Comparison of ENCODE assay signal across 17 cellular contexts in the genomic region with DNA sequence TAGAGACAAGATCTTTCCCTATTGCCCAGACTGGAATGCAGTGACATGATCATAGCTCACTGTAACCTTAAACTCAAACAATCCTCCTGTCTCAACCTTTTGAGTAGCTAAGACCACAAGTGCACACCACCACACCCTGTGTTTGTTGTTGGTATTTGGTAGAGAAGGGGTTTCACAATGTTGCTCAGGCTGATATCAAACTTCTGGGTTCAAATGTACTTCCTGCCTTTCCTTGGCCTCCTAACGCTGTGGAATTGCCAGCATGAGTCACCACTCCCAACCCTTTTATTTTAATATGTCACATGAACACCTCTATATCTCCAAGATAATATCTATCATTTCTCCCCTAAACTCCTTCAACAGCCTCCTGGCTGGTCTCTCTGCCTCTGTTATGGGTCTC.
"Had no signal": no experiment of that assay in that cellular context is flagged by ENCODE, and none has a peak within 500 bp of the region (broad histone marks: within the 10 kb centered on the region; RNA-seq: fewer than 3 reads in every experiment).

No MANE protein-coding gene starts in this region.

- H3K4me3 Mint-ChIP-seq: activated naive CD4-positive, alpha-beta T cell treated with anti-CD3 and anti-CD28 coated beads, Interleukin-2, amount 50 U/mL, for 24 hours; memory B cell; nephron; stimulated activated memory B cell treated with anti-CD40 and anti-IgM and Interleukin-4, amounts not matched to agents 10 μg/mL and 1 μg/mL and 100 μg/mL, for 72 hours; T-helper 1 cell treated with Interleukin-12 subunit alpha and Interleukin-12 subunit beta and Interleukin-4 antibody, amounts not matched to agents 30 μg/mL and 1 μg/mL, for 36 hours had no signal

- H3K27me3 ChIP-seq: left lung, right lobe of liver, spleen, tibial nerve had no signal

- H3K4me3 ChIP-seq: left lung, prostate gland, right lobe of liver, spleen, tibial nerve had no signal

- H3K27me3 Mint-ChIP-seq: activated naive CD4-positive, alpha-beta T cell treated with anti-CD3 and anti-CD28 coated beads, Interleukin-2, amount 50 U/mL, for 24 hours; memory B cell; stimulated activated memory B cell treated with anti-CD40 and anti-IgM and Interleukin-4, amounts not matched to agents 10 μg/mL and 1 μg/mL and 100 μg/mL, for 72 hours had no signal

- ATAC-seq: left lung; right lobe of liver; SK-N-SH treated with all-trans-retinoic acid at 6 μM for 48 hours; stimulated activated memory B cell treated with anti-CD40 and anti-IgM and Interleukin-4, amounts not matched to agents 10 μg/mL and 1 μg/mL and 100 μg/mL, for 72 hours had no signal

- H3K27ac ChIP-seq: left lung, prostate gland, right lobe of liver, spleen, tibial nerve had no signal

- H3K27ac Mint-ChIP-seq: activated naive CD4-positive, alpha-beta T cell treated with anti-CD3 and anti-CD28 coated beads, Interleukin-2, amount 50 U/mL, for 24 hours; memory B cell; nephron; stimulated activated memory B cell treated with anti-CD40 and anti-IgM and Interleukin-4, amounts not matched to agents 10 μg/mL and 1 μg/mL and 100 μg/mL, for 72 hours; T-helper 1 cell treated with Interleukin-12 subunit alpha and Interleukin-12 subunit beta and Interleukin-4 antibody, amounts not matched to agents 30 μg/mL and 1 μg/mL, for 36 hours had no signal

- FAIRE-seq: colon had no signal

- H3K36me3 Mint-ChIP-seq: activated naive CD4-positive, alpha-beta T cell treated with anti-CD3 and anti-CD28 coated beads, Interleukin-2, amount 50 U/mL, for 24 hours; memory B cell; stimulated activated memory B cell treated with anti-CD40 and anti-IgM and Interleukin-4, amounts not matched to agents 10 μg/mL and 1 μg/mL and 100 μg/mL, for 72 hours had no signal

- H3K36me3 ChIP-seq: left lung, prostate gland, right lobe of liver, spleen, tibial nerve had no signal

- DNase-seq: activated CD4-positive, CD25-positive, alpha-beta regulatory T cell; amniotic stem cell; effector CD4-positive, alpha-beta T cell; head of caudate nucleus; left lung; right lobe of liver; spleen; stimulated activated CD4-positive, alpha-beta T cell treated with anti-CD3 and anti-CD28 coated beads, Interleukin-1b, Interleukin-23, amount 100 ng/mL, for 48 hours had no signal

- H3K4me1 Mint-ChIP-seq: activated naive CD4-positive, alpha-beta T cell treated with anti-CD3 and anti-CD28 coated beads, Interleukin-2, amount 50 U/mL, for 24 hours; memory B cell; nephron; stimulated activated memory B cell treated with anti-CD40 and anti-IgM and Interleukin-4, amounts not matched to agents 10 μg/mL and 1 μg/mL and 100 μg/mL, for 72 hours had no signal

- H3K9me3 Mint-ChIP-seq: activated naive CD4-positive, alpha-beta T cell treated with anti-CD3 and anti-CD28 coated beads, Interleukin-2, amount 50 U/mL, for 24 hours; memory B cell; nephron; stimulated activated memory B cell treated with anti-CD40 and anti-IgM and Interleukin-4, amounts not matched to agents 10 μg/mL and 1 μg/mL and 100 μg/mL, for 72 hours; T-helper 1 cell treated with Interleukin-12 subunit alpha and Interleukin-12 subunit beta and Interleukin-4 antibody, amounts not matched to agents 30 μg/mL and 1 μg/mL, for 36 hours had no signal

- H3K4me1 ChIP-seq: left lung, prostate gland, right lobe of liver, spleen, tibial nerve had no signal
